ENCODE assay signal across 1 cellular context in the genomic region with DNA sequence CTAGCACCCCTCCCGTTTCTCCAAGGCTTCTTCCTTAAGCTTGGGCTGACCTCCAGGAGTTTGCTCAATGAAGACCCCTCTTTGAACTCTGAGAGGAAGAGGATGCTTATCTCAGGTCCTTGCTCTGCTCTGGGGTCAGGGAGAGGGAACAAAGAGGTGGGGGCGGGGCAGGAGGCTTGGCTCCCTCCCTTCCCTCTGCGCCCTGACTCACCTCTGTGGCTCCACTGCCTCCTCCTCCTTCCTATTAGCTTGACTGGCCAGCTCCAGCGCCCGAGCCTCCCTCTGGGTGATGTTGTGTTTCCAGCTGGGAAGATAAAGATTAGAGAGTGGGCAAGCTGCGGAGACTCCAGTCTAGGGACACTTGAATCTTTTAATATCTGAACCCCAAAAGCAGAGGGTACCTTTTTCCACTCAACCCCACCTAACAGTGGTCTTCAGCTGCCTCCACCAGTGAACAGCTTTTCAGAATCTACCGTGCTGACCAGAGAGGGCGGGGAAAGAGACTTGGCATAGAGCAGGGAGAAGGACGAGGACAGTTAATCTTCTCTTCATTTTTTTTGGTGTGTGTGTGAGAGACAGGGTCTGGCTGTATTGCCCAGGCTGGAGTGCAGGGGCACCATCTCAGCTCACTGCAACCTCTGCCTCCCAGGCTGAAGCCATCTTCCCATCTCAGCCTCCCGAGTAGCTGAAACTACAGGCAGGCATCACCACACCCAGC.
TF ChIP-seq lines count a peak whose summit lies in the region.

No MANE protein-coding gene starts in this region.

TF ChIP-seq in endothelial cell of umbilical vein, 7 proteins besides CTCF, POLR2A, EP300 and RAD21:
- no peak for TF ChIP-seq MYC (IDR thresholded peaks at IDR 0.05; ENCODE audit: low read depth, low read length)
- TF ChIP-seq JUN (IDR thresholded peaks at IDR 0.05; ENCODE audit: borderline replicate concordance, insufficient read depth, insufficient read length, low read depth) = no peak
- TF ChIP-seq FOS (IDR thresholded peaks at IDR 0.05; ENCODE audit: borderline replicate concordance, insufficient read depth, low read length) = peak; percentile 46
- peak; percentile 51 for TF ChIP-seq GATA2 (IDR thresholded peaks at IDR 0.05; ENCODE audit: insufficient read depth, insufficient read length, low read depth, low read length)
- peak; percentile 24 for TF ChIP-seq POLR2AphosphoS5 (IDR thresholded peaks at IDR 0.05; ENCODE audit: insufficient read depth, low read depth, low read length)
TF ChIP-seq in endothelial cell of umbilical vein: peak in this region for 3.
